Comparison of ENCODE assay signal across 8 cellular contexts in the genomic region with DNA sequence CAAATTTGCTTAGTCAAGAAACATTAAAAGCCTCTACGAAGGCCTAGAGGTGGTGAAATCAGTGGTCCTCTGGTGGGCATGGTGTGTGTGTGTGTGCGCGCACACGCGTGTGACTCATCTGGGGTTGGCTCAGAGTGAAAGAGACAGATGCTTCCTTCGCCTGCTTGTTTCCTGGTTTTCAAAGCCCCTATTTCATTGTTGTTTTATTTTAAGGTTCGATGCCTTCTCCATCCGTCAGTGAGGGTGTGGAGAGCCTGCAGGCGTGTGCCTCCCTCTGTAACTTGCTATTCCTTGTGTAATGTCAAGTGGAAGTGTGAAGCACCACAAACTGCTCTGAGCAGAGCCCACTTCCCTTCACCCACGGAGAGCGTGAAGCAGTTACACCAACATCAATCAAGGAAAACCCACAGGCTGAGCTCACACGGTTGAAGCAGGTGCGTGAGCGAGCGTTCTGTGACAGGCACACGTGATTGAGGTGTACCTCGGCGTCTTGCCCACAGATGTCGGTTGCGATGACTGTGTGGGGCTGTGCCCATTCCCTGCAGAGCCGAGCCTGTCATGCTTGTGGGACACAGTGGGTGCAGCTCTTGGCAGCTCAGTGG.
A peak's percentile ranks its signal among the peaks of the same experiment; 100 is the strongest.
DNase-seq lines count a peak whose midpoint lies in the region; ATAC-seq and TF ChIP-seq lines count a peak whose summit lies in the region.

No MANE protein-coding gene starts in this region.

- H3K79me2 ChIP-seq in OCI-LY7 (ENCODE audit: insufficient read depth, low read depth, low read length) = no peaks in the 10 kb centered on the region

- BruUV-seq in OCI-LY7 (replicated peaks; lab: Mats Ljungman, UMichigan) (no TSS peak), A673 (replicated peaks; lab: Mats Ljungman, UMichigan) (no TSS peak)

- intact Hi-C loops in vagina (cut with DNase I) = no loop called here
- intact Hi-C loops in OCI-LY7 (cut with micrococcal nuclease; ENCODE audit: unreplicated experiment) = no loop called here
- intact Hi-C loops in A673 (cut with micrococcal nuclease; ENCODE audit: unreplicated experiment) = no loop called here

- H3K4me1 ChIP-seq in vagina = peaks cover 14% of the 10 kb centered on the region
- no peaks in the 10 kb centered on the region for H3K4me1 ChIP-seq in OCI-LY7 (ENCODE audit: insufficient read depth, low read length, poor library complexity, severe bottlenecking)
- H3K4me1 ChIP-seq in A673 (ENCODE audit: insufficient read depth, low read length, poor library complexity, severe bottlenecking) = no peaks in the 10 kb centered on the region

- H3K36me3 ChIP-seq in vagina (no peaks in the 10 kb centered on the region), OCI-LY7 (ENCODE audit: insufficient read depth, low read length) (no peaks in the 10 kb centered on the region), A673 (ENCODE audit: insufficient read depth, low read length, poor library complexity, severe bottlenecking) (no peaks in the 10 kb centered on the region)

- no peaks in the 10 kb centered on the region for H3K9me2 ChIP-seq in OCI-LY7 (ENCODE audit: insufficient read depth, low read length)

- H3K9me3 ChIP-seq in vagina (no peaks in the 10 kb centered on the region), OCI-LY7 (ENCODE audit: low read length) (no peaks in the 10 kb centered on the region), A673 (ENCODE audit: low read depth, low read length, poor library complexity, severe bottlenecking) (no peaks in the 10 kb centered on the region)

- ATAC-seq in HG03175 (IDR thresholded peaks at IDR 0.05; ENCODE audit: unreplicated experiment) (peak; percentile 74), naive B cell (ENCODE audit: low read depth in 2 of 2) (peak; percentile 87 to 91)

- no peak for TF ChIP-seq POLR2A in vagina (IDR thresholded peaks at IDR 0.05)

- H2AFZ ChIP-seq in OCI-LY7 (ENCODE audit: low read length) = no peak overlapping the region

- H3K4me3 ChIP-seq in vagina = no peak overlapping the region
- no peak overlapping the region for H3K4me3 ChIP-seq in OCI-LY7 (ENCODE audit: low read depth, low read length, poor library complexity, severe bottlenecking)
- H3K4me3 ChIP-seq in A673 (ENCODE audit: low read depth, low read length, poor library complexity, severe bottlenecking) = no peak overlapping the region

- peak overlapping the region; percentile 2 to 90 (median 80) for H3K4me3 Mint-ChIP-seq in naive B cell

- peaks cover 14 to 34% (median 24%) of the 10 kb centered on the region in 3 donors for H3K4me1 Mint-ChIP-seq in naive B cell

- H3K4me2 ChIP-seq in OCI-LY7 (ENCODE audit: low read length) = no peak overlapping the region

- H3K27ac Mint-ChIP-seq in naive B cell = peak overlapping the region in 5 of 6 donors; percentile 25 to 93 (median 55)

- DNase-seq in activated effector memory CD4-positive, alpha-beta T cell treated with anti-CD3 and anti-CD28 coated beads, Interleukin-2, amount 50 U/mL, for 16 hours = peak; percentile 63
- DNase-seq in activated effector memory CD4-positive, alpha-beta T cell treated with Interleukin-2 at 50 U/mL for 16 hours = no peak
- DNase-seq in activated CD8-positive, alpha-beta memory T cell treated with anti-CD3 and anti-CD28 coated beads for 4 hours (ENCODE audit: low read depth in 2 of 2) = peak; percentile 16
- DNase-seq in naive B cell (peak; percentile 46), vagina (ENCODE audit: extremely low spot score in 2 of 2) (no peak), OCI-LY7 (ENCODE audit: low spot score) (no peak), A673 (ENCODE audit: low spot score) (no peak)

- no peaks in the 10 kb centered on the region for H3K27me3 Mint-ChIP-seq in naive B cell

- no peaks in the 10 kb centered on the region for H3K9me3 Mint-ChIP-seq in naive B cell

- POLR2A ChIA-PET in OCI-LY7 (lab: Charles Lee) = no interaction called here
- POLR2A ChIA-PET in A673 (lab: Charles Lee; ENCODE audit: low non-redundant PET) = no interaction called here

- H3K36me3 Mint-ChIP-seq in naive B cell = no peaks in the 10 kb centered on the region

- TF ChIP-seq CTCF in vagina (IDR thresholded peaks at IDR 0.05) = no peak
- no peak for TF ChIP-seq CTCF in OCI-LY7 (conservative IDR thresholded peaks at IDR 0.05; ENCODE audit: low read length)
- no peak for TF ChIP-seq CTCF in A673 (conservative IDR thresholded peaks at IDR 0.05; ENCODE audit: low read depth, low read length)

- H4K20me1 ChIP-seq in OCI-LY7 (ENCODE audit: insufficient read depth, low read length) = no peaks in the 10 kb centered on the region

- H3K27me3 ChIP-seq in vagina = no peaks in the 10 kb centered on the region
- no peaks in the 10 kb centered on the region for H3K27me3 ChIP-seq in A673 (replicated peaks; ENCODE audit: insufficient read depth, low read depth, low read length, poor library complexity)

- CTCF ChIA-PET in OCI-LY7 (lab: Charles Lee; ENCODE audit: unreplicated experiment) (no interaction called here), A673 (lab: Charles Lee) (no interaction called here)

- H3K27ac ChIP-seq in vagina = no peak overlapping the region
- no peak overlapping the region for H3K27ac ChIP-seq in OCI-LY7 (ENCODE audit: low read depth, low read length, poor library complexity, severe bottlenecking)
- no peak overlapping the region for H3K27ac ChIP-seq in A673 (ENCODE audit: low read depth, low read length, poor library complexity, severe bottlenecking)

Comparison
In these comparisons a context has a peak if more than half of its experiments do, and no peak if none do; other contexts are left out.
1. DNase-seq: peak in activated effector memory CD4-positive, alpha-beta T cell treated with anti-CD3 and anti-CD28 coated beads, Interleukin-2, amount 50 U/mL, for 16 hours (single experiment), activated CD8-positive, alpha-beta memory T cell treated with anti-CD3 and anti-CD28 coated beads for 4 hours (2 of 2) and naive B cell (single experiment); none in activated effector memory CD4-positive, alpha-beta T cell treated with Interleukin-2 at 50 U/mL for 16 hours (single experiment), vagina (0 of 2), OCI-LY7 (single experiment) and A673 (single experiment).